19 cellular contexts compared by ENCODE assay signal in genomic region chrX:50805316-50805715, GRCh38. TPM values are rescaled to one million over a fixed set of nuclear protein-coding genes. Genes with fewer than 3 reads are reported as not detected.
DNase-seq lines count a peak whose midpoint lies in the region; ATAC-seq, FAIRE-seq and TF ChIP-seq lines count a peak whose summit lies in the region.
"Had no signal": no experiment of that assay in that cellular context is flagged by ENCODE, and none has a peak within 500 bp of the region (broad histone marks: within the 10 kb centered on the region; RNA-seq: fewer than 3 reads in every experiment).

No MANE protein-coding gene starts in this region.

- no CpG with 5 or more reads among the region's 2 CpGs for WGBS in mesenchymal stem cell

- H3K27ac Mint-ChIP-seq in type B pancreatic cell (peak overlapping the region; percentile 85), T-cell (no peak overlapping the region)

- no peak overlapping the region for H3K23ac ChIP-seq in mesenchymal stem cell (ENCODE audit: low read length in 2 of 2)

- no peak overlapping the region for H3K14ac ChIP-seq in mesenchymal stem cell (ENCODE audit: low read length in 2 of 2)

- H3K4me3 Mint-ChIP-seq in type B pancreatic cell (peak overlapping the region; percentile 71), T-cell (no peak overlapping the region)

- ATAC-seq in T-cell (replicated peaks in 1 of 4) = no peak
- ATAC-seq: A549 had no signal

- peaks cover 15% of the 10 kb centered on the region for H3K4me1 Mint-ChIP-seq in type B pancreatic cell (ENCODE audit: unreplicated experiment)
- no peaks in the 10 kb centered on the region for H3K4me1 Mint-ChIP-seq in T-cell

- FAIRE-seq in RCC 7860 (lab: Jason Lieb, UNC) (peak; percentile 95), kidney (lab: Jason Lieb, UNC) (peak; percentile 55)
- FAIRE-seq: A549, GM12891 had no signal

- H3K27me3 ChIP-seq in mesenchymal stem cell (ENCODE audit: control insufficient read depth in 1 of 2, insufficient read depth in 1 of 2, low read length in 2 of 2) = peaks cover 0 to 12% of the 10 kb centered on the region in 2 experiments
- H3K27me3 ChIP-seq: BE2C had no signal

- peak overlapping the region in 1 of 2 donors; percentile 19 for H3K9ac ChIP-seq in kidney (ENCODE audit: low read length in 2 of 2)
- no peak overlapping the region for H3K9ac ChIP-seq in mesenchymal stem cell (ENCODE audit: low read length)

- H3K36me3 Mint-ChIP-seq in type B pancreatic cell (peaks cover 9% of the 10 kb centered on the region), T-cell (no peaks in the 10 kb centered on the region)

- no peak overlapping the region for H2BK5ac ChIP-seq in mesenchymal stem cell (ENCODE audit: low read depth, low read length, poor library complexity, severe bottlenecking)

- H3K9me3 ChIP-seq in kidney (ENCODE audit: control insufficient read depth in 1 of 2, low read length in 2 of 2) (no peaks in the 10 kb centered on the region), mesenchymal stem cell (ENCODE audit: control insufficient read depth, low read length) (no peaks in the 10 kb centered on the region)
- H3K9me3 ChIP-seq: A549, BE2C had no signal

- H4K8ac ChIP-seq in mesenchymal stem cell (ENCODE audit: low read length) = no peak overlapping the region

- POLR2A ChIA-PET in T-cell (lab: Charles Lee) = no interaction called here

- CTCF ChIA-PET in T-cell (lab: Charles Lee) = no interaction called here

- H3K27ac ChIP-seq in kidney (ENCODE audit: low read depth in 2 of 2, low read length in 2 of 2) (peak overlapping the region; percentile 43 to 74), mesenchymal stem cell (ENCODE audit: low read length, poor library complexity, severe bottlenecking) (peak overlapping the region; percentile 73)
- H3K27ac ChIP-seq: A549 had no signal

- H3K27me3 Mint-ChIP-seq in type B pancreatic cell = no peaks in the 10 kb centered on the region
- H3K27me3 Mint-ChIP-seq in T-cell = peaks cover 8 to 42% of the 10 kb centered on the region in 2 donors

- peaks cover 8% of the 10 kb centered on the region for H3K79me1 ChIP-seq in mesenchymal stem cell (replicated peaks; ENCODE audit: low read length, poor library complexity, severe bottlenecking)

- DNase-seq in RCC 7860 (ENCODE audit: low spot score) = peak; percentile 70
- no peak for DNase-seq in kidney
- DNase-seq in mesenchymal stem cell = no peak
- DNase-seq in type B pancreatic cell (ENCODE audit: extremely low spot score, unreplicated experiment) = no peak
- DNase-seq in NCI-H524 treated with DMSO at 0.1 percent for 48 hours (lab: John Stamatoyannopoulos, UW) = no peak
- no peak for DNase-seq in T-cell
- DNase-seq in NCI-H2029 (lab: John Stamatoyannopoulos, UW) = no peak
- DNase-seq: BE2C, DND-41, GOT3, HCEC 1CT, IMR-90, NCI-H1694, NCI-H2081 treated with DMSO at 0.1 percent for 48 hours, NCI-H2171 treated with DMSO at 0.1 percent for 48 hours, NCI-H526 treated with DMSO at 0.1 percent for 48 hours, Right ventricle myocardium superior had no signal

- H3K9me3 Mint-ChIP-seq in type B pancreatic cell (peaks cover 4% of the 10 kb centered on the region), T-cell (no peaks in the 10 kb centered on the region)

- H3K4ac ChIP-seq in mesenchymal stem cell (ENCODE audit: low read depth in 1 of 2, low read length in 2 of 2) = no peak overlapping the region

- H3K18ac ChIP-seq in mesenchymal stem cell (ENCODE audit: low read depth in 1 of 2, low read length in 2 of 2) = no peak overlapping the region

- no peak overlapping the region for H2BK12ac ChIP-seq in mesenchymal stem cell (ENCODE audit: low read length in 2 of 2)

- H3K4me1 ChIP-seq in kidney (ENCODE audit: control insufficient read depth in 1 of 2, insufficient read depth in 1 of 2, low read depth in 1 of 2, low read length in 2 of 2) (peaks cover 9 to 23% of the 10 kb centered on the region in 2 donors), mesenchymal stem cell (ENCODE audit: control insufficient read depth, insufficient read depth, low read depth, low read length) (peaks cover 3% of the 10 kb centered on the region)
- H3K4me1 ChIP-seq: A549, BE2C had no signal

- H3K36me3 ChIP-seq in kidney (ENCODE audit: control insufficient read depth in 1 of 2, insufficient read depth in 2 of 2, low read length in 2 of 2) = no peaks in the 10 kb centered on the region
- no peaks in the 10 kb centered on the region for H3K36me3 ChIP-seq in mesenchymal stem cell (ENCODE audit: control insufficient read depth in 1 of 2, insufficient read depth in 2 of 2, low read depth in 1 of 2, low read length in 2 of 2)
- H3K36me3 ChIP-seq: BE2C had no signal

- H4K91ac ChIP-seq in mesenchymal stem cell (ENCODE audit: low read length) = no peak overlapping the region

- H3K4me3 ChIP-seq in kidney (ENCODE audit: low read length in 2 of 2) (peak overlapping the region in 1 of 2 donors; percentile 43), mesenchymal stem cell (ENCODE audit: insufficient read depth in 1 of 2, low read depth in 1 of 2, low read length in 2 of 2) (no peak overlapping the region)
- H3K4me3 ChIP-seq: A549 had no signal

- H2AFZ ChIP-seq in mesenchymal stem cell (ENCODE audit: low read depth, low read length) = no peak overlapping the region

- no peak overlapping the region for H2BK15ac ChIP-seq in mesenchymal stem cell (ENCODE audit: low read depth, poor library complexity, severe bottlenecking)

- no peak overlapping the region for H3K4me2 ChIP-seq in mesenchymal stem cell (ENCODE audit: low read length, poor library complexity, severe bottlenecking)
- H3K4me2 ChIP-seq: A549 had no signal

- no peak overlapping the region for H2BK120ac ChIP-seq in mesenchymal stem cell (ENCODE audit: low read depth, low read length)

- intact Hi-C loops in kidney (cut with DNase I) = no loop called here

- no peak for TF ChIP-seq CTCF in kidney (IDR thresholded peaks at IDR 0.05; ENCODE audit: borderline replicate concordance, extremely low read depth, insufficient read depth)
- TF ChIP-seq CTCF in type B pancreatic cell (conservative IDR thresholded peaks at IDR 0.05) = no peak

- H2AK5ac ChIP-seq in mesenchymal stem cell (ENCODE audit: low read length, severe bottlenecking) = no peak overlapping the region

RNA-seq across cellular contexts. Expression of gene SHROOM4, which starts 8.7 kb away (rescaled TPM):
- total RNA-seq in kidney (21.8 TPM), type B pancreatic cell (ENCODE audit: low replicate concordance) (3.9 and 13.3 TPM in 2 replicates), T-cell (under 1 TPM in 3 of 5 donors, not detected in 2; 0.06 to 0.07 (median 0.06) TPM)
- 5.7 TPM for polyA plus RNA-seq in kidney (ENCODE audit: insufficient read depth, low read depth, low replicate concordance)
- polyA plus RNA-seq in mesenchymal stem cell (2013, experiment 1 of 2) = 1.8 TPM
- polyA plus RNA-seq in mesenchymal stem cell (2013, experiment 2 of 2) = 1.6 TPM
- polyA plus RNA-seq: A549 had no signal
